Comparison of ENCODE assay signal across 8 cellular contexts in the genomic region with DNA sequence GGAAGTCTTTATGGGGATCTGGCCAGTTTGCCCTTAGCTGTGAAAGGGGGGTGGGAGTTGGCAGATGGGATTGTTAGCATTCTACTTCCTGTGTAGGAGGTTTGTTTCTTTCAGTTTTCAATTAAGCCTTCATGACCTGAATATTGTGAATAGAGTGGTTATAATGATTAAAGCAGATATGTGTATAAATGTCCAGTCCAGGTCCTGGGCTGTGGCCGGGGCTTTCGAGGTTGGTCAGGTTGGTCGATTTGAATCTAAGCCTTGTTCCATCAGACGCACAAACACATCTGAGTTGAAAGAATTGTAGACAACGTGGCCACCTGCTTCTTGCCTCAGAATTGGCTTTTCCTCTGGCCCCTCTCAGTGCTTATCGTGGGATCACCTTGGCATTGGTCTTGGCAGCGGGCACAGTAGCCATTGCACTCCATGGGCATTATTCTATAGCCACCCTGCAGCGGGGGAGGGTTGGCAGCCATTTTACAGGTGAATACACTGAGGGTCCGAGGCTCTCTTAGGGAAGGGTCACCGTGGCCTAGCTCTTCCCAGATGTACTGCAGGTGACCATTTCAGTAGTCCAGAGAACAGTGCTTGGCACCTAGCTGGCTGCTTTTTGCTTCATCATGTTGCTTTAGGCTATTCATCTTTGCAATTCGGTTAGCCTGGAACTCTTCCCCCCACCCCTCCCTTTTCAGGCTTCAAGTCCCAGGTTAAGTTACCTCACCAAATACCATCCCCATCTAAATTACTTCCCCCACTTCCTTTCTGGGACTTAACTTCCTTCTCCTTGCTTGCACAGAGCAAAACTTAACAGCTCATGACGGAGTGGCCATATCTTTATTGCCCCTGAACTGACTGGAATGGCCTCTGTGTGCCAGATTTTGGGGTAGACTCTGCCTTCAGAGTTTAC. TPM values are rescaled to one million over a fixed set of nuclear protein-coding genes. Genes with fewer than 3 reads are reported as not detected.
DNase-seq lines count a peak whose midpoint lies in the region; ATAC-seq and TF ChIP-seq lines count a peak whose summit lies in the region.

No MANE protein-coding gene starts in this region.

- no peak for ATAC-seq in sciatic nerve

- intact Hi-C loops in MCF 10A (cut with micrococcal nuclease) (no loop called here), sciatic nerve (cut with DNase I) (no loop called here)

- H3K9me3 ChIP-seq in MG63 (no peaks in the 10 kb centered on the region), mesodermal cell (ENCODE audit: control insufficient read depth, low read length) (no peaks in the 10 kb centered on the region)

- TF ChIP-seq CTCF in MCF 10A (IDR thresholded peaks at IDR 0.05; ENCODE audit: unreplicated experiment), result no peak

- peaks cover 42% of the 10 kb centered on the region for H3K4me1 Mint-ChIP-seq in activated T-cell treated with anti-CD3 and anti-CD28 coated beads, Interleukin-2, amount 50 U/mL, for 24 hours (ENCODE audit: low read depth)
- H3K4me1 Mint-ChIP-seq in MCF 10A (ENCODE audit: insufficient read depth, unreplicated experiment), result peaks cover 23% of the 10 kb centered on the region

- peaks cover 52% of the 10 kb centered on the region for H3K36me3 Mint-ChIP-seq in activated T-cell treated with anti-CD3 and anti-CD28 coated beads, Interleukin-2, amount 50 U/mL, for 24 hours (ENCODE audit: low read depth)
- peaks cover 33% of the 10 kb centered on the region for H3K36me3 Mint-ChIP-seq in MCF 10A (ENCODE audit: insufficient read depth, unreplicated experiment)

- H3K27me3 ChIP-seq in MG63, result no peaks in the 10 kb centered on the region

- peak overlapping the region; percentile 93 for H3K27ac Mint-ChIP-seq in activated T-cell treated with anti-CD3 and anti-CD28 coated beads, Interleukin-2, amount 50 U/mL, for 24 hours
- H3K27ac Mint-ChIP-seq in MCF 10A (ENCODE audit: low read depth, unreplicated experiment), result peak overlapping the region; percentile 69

- DNase-seq in activated T-cell treated with anti-CD3 and anti-CD28 coated beads, Interleukin-2, amount 50 U/mL, for 24 hours, result no peak
- DNase-seq in activated T-cell treated with anti-CD3 and anti-CD28 coated beads for 4 hours (no peak), MG63 (no peak), MCF 10A (ENCODE audit: unreplicated experiment) (no peak), AG20443 (ENCODE audit: low spot score) (no peak), sciatic nerve (ENCODE audit: low spot score) (no peak)
- DNase-seq in stimulated activated CD8-positive, alpha-beta memory T cell treated with anti-CD3 and anti-CD28 coated beads, Interleukin-4, amount 100 ng/mL, for 48 hours, result no peak

- POLR2A ChIA-PET in MCF 10A (lab: Yijun Ruan, JAX), result interaction anchor here (0.6 to 6.0 kb wide), 31 partner anchors 9 to 750 kb away, joined by 3 to 146 read pairs (median 4); partner anchors contain the start of genes SLC9A8, SPATA2, UBE2V1 and ZNFX1

- no peaks in the 10 kb centered on the region for H3K27me3 Mint-ChIP-seq in activated T-cell treated with anti-CD3 and anti-CD28 coated beads, Interleukin-2, amount 50 U/mL, for 24 hours
- no peaks in the 10 kb centered on the region for H3K27me3 Mint-ChIP-seq in MCF 10A (ENCODE audit: insufficient read depth, unreplicated experiment)

- WGBS in mesodermal cell (ENCODE audit: insufficient coverage in 2 of 2), 2 experiments, result 13 to 16% methylated on average over 8 to 11 of the region's 12 CpGs

- H3K36me3 ChIP-seq in MG63, result peaks cover 49% of the 10 kb centered on the region
- H3K36me3 ChIP-seq in mesodermal cell (ENCODE audit: control insufficient read depth, insufficient read depth, low read length), result peaks cover 34% of the 10 kb centered on the region

- CTCF ChIA-PET in MCF 10A (lab: Yijun Ruan, JAX), result interaction anchor here (0.6 to 3.4 kb wide), 8 partner anchors 10 to 690 kb away, joined by 3 to 23 read pairs (median 4); no protein-coding TSS in a partner anchor

- no peaks in the 10 kb centered on the region for H3K9me3 Mint-ChIP-seq in activated T-cell treated with anti-CD3 and anti-CD28 coated beads, Interleukin-2, amount 50 U/mL, for 24 hours
- no peaks in the 10 kb centered on the region for H3K9me3 Mint-ChIP-seq in MCF 10A (ENCODE audit: unreplicated experiment)

- H3K27ac ChIP-seq in mesodermal cell (ENCODE audit: low read depth, low read length, severe bottlenecking), result no peak overlapping the region

- H3K4me1 ChIP-seq in mesodermal cell (ENCODE audit: control insufficient read depth, insufficient read depth, low read length, poor library complexity, severe bottlenecking), result peaks cover 9% of the 10 kb centered on the region

- H3K4me3 ChIP-seq in MG63 (peak overlapping the region; percentile 99), mesodermal cell (ENCODE audit: extremely low read depth, insufficient read depth, low read length, poor library complexity, severe bottlenecking) (peak overlapping the region; percentile 91)

- TSS peak; percentile 44 for BruUV-seq in MCF 10A (replicated peaks; lab: Mats Ljungman, UMichigan)

- peak overlapping the region; percentile 94 for H3K4me3 Mint-ChIP-seq in activated T-cell treated with anti-CD3 and anti-CD28 coated beads, Interleukin-2, amount 50 U/mL, for 24 hours
- H3K4me3 Mint-ChIP-seq in MCF 10A (ENCODE audit: unreplicated experiment), result peak overlapping the region; percentile 85

RNA-seq across cellular contexts. Expression of gene RNF114, which starts 1.1 kb away (rescaled TPM):
- total RNA-seq in MG63 (2014; rRNA removed; shearing (Covaris generic); ENCODE audit: low replicate concordance), result 86.6 and 89.6 TPM in 2 replicates
- total RNA-seq in MCF 10A (2022), result 40.0 and 48.6 TPM in 2 replicates
- 84.5 TPM for polyA plus RNA-seq in mesodermal cell (2013, experiment 1 of 2)
- 76.5 TPM for polyA plus RNA-seq in mesodermal cell (2013, experiment 2 of 2)
- total RNA-seq in sciatic nerve, result 80.5 TPM

RNA-seq across cellular contexts. Expression of gene SPATA2, which starts 21.9 kb away (rescaled TPM):
- total RNA-seq in MG63 (2014; rRNA removed; shearing (Covaris generic); ENCODE audit: low replicate concordance), result 0.56 and 0.72 TPM in 2 replicates
- total RNA-seq in MCF 10A (2022), result 5.5 and 8.6 TPM in 2 replicates
- 6.3 TPM for polyA plus RNA-seq in mesodermal cell (2013, experiment 1 of 2)
- 5.3 TPM for polyA plus RNA-seq in mesodermal cell (2013, experiment 2 of 2)
- 8.2 TPM for total RNA-seq in sciatic nerve

RNA-seq across cellular contexts. Expression of gene SNAI1, which starts 45.5 kb away (rescaled TPM):
- 0.12 and 0.82 TPM in 2 replicates for total RNA-seq in MG63 (2014; rRNA removed; shearing (Covaris generic); ENCODE audit: low replicate concordance)
- total RNA-seq in MCF 10A (2022), result 0.17 and 0.23 TPM in 2 replicates
- polyA plus RNA-seq in mesodermal cell (2013, experiment 1 of 2), result 62.2 TPM
- 48.4 TPM for polyA plus RNA-seq in mesodermal cell (2013, experiment 2 of 2)
- total RNA-seq in sciatic nerve, result 32.6 TPM

Comparison
In these comparisons a context has a peak if more than half of its experiments do, and no peak if none do; other contexts are left out.
1. RNA of gene SNAI1, which starts 45.5 kb away (total RNA-seq): 32.6 TPM in sciatic nerve (single experiment); 0.12 to 0.82 TPM in MG63 and 0.17 to 0.23 TPM in MCF 10A; every median in the first group is over 10 times any median in the second.